Comparison of ENCODE assay signal across 1 cellular context in the genomic region with DNA sequence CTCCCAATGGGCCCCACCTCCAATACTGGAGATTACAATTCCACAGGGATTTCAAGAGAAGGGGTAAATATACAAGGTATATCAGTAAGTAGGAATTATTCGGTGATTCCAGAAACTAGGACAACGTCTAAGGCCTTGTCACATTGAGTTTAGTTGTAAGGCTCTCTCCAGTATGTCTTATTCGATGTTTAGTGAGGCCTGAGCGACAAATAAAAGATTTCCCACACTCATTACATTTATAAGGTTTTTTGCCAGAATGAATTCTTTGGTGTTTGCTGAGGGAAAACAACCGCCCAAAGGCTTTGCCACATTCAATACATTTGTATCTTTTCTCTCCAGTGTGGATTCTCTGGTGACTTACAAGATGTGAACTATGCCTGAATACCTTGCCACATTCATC.
TF ChIP-seq lines count a peak whose summit lies in the region.

No MANE protein-coding gene starts in this region.

TF ChIP-seq in K562, 482 proteins besides CTCF, POLR2A, EP300 and RAD21:
- TF ChIP-seq PHTF2 (CRISPR knock-in tag; IDR thresholded peaks at IDR 0.05): no peak
- no peak for TF ChIP-seq MECOM (CRISPR knock-in tag; IDR thresholded peaks at IDR 0.05)
- peak; percentile 90 for TF ChIP-seq ZNF75A (CRISPR knock-in tag; IDR thresholded peaks at IDR 0.05)
